ENCODE assay signal across 19 cellular contexts in the genomic region with DNA sequence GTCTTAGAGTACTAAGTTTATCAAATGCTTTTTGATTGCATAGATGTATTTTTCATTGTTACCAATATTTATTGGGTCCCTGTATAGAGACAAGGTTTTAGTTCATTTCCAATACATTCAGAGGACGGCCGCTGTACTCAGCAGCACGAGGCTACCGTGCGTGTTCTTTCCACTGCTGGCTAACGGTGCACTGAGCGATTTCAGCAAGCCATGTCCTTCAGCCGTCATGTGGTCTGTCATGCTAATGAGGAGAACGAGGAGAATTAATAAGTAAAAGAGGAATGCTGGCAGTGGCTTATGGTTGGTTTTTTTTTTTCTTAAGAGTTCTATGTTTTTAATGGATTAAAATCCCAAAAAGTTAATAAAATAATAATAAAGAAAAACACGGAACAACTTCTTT.
DNase-seq lines count a peak whose midpoint lies in the region; ATAC-seq and TF ChIP-seq lines count a peak whose summit lies in the region.
"Had no signal": no experiment of that assay in that cellular context is flagged by ENCODE, and none has a peak within 500 bp of the region (broad histone marks: within the 10 kb centered on the region; RNA-seq: fewer than 3 reads in every experiment).

No MANE protein-coding gene starts in this region.

- peaks cover 5% of the 10 kb centered on the region; the same call in 1 of the 2 replicates for H3K36me3 Mint-ChIP-seq in WTC11

- peaks cover 33% of the 10 kb centered on the region for H3K4me1 Mint-ChIP-seq in WTC11

- no peak for TF ChIP-seq CTCF in WTC11 (IDR thresholded peaks at IDR 0.05)

- H3K9me3 Mint-ChIP-seq in WTC11: 0 out of 2 replicates have a peak, but pooled peaks cover 4% of the 10 kb centered on the region
- H3K9me3 Mint-ChIP-seq: CD4-positive, alpha-beta memory T cell had no signal

- H3K4me3 Mint-ChIP-seq in WTC11: no peak overlapping the region

- DNase-seq in ACHN (peak; percentile 54), WTC11 (ENCODE audit: low spot score) (no peak), hippocampal formation (lab: John Stamatoyannopoulos, UW) (peak; percentile 25 to 61), midbrain (lab: John Stamatoyannopoulos, UW) (peak; percentile 64), NCI-H128 (lab: John Stamatoyannopoulos, UW; ENCODE audit: unreplicated experiment) (no peak), AG20443 (ENCODE audit: low spot score) (no peak)
- DNase-seq: 8988T; Calu3; CD4-positive, alpha-beta memory T cell; GF-D8; HCEC 1CT; IMR-90; NCI-H1436; NCI-H1930; NCI-H524 treated with DMSO at 0.1 percent for 48 hours; RPMI8226; SHP77 treated with DMSO at 0.1 percent for 48 hours had no signal

- peak overlapping the region; percentile 86; the same call in 1 of the 2 replicates for H3K27ac Mint-ChIP-seq in WTC11

- POLR2A ChIA-PET in WTC11 (lab: Charles Lee): no interaction called here

- in situ Hi-C loops in ACHN (cut with HindIII; ENCODE audit: low pct_ligation_motif_present, low pct_unique_long_range_greater_than_20kb, low sequenced_read_pairs): no loop called here

- no peaks in the 10 kb centered on the region for H3K27me3 Mint-ChIP-seq in WTC11 (ENCODE audit: low read depth)
- H3K27me3 Mint-ChIP-seq: CD4-positive, alpha-beta memory T cell had no signal

- ATAC-seq in WTC11: 0 out of 2 replicates have a peak, but pooled peaks have one; percentile 18
- no peak for ATAC-seq in HG03025 (IDR thresholded peaks at IDR 0.05; ENCODE audit: low FRiP score, unreplicated experiment)
- ATAC-seq in HG03521 (IDR thresholded peaks at IDR 0.05; ENCODE audit: unreplicated experiment): no peak

- CTCF ChIA-PET in WTC11 (lab: Charles Lee): no interaction called here

TF ChIP-seq in WTC11, 78 proteins besides CTCF, POLR2A, EP300 and RAD21 (continues in another document):
- TF ChIP-seq, protein P1, sequence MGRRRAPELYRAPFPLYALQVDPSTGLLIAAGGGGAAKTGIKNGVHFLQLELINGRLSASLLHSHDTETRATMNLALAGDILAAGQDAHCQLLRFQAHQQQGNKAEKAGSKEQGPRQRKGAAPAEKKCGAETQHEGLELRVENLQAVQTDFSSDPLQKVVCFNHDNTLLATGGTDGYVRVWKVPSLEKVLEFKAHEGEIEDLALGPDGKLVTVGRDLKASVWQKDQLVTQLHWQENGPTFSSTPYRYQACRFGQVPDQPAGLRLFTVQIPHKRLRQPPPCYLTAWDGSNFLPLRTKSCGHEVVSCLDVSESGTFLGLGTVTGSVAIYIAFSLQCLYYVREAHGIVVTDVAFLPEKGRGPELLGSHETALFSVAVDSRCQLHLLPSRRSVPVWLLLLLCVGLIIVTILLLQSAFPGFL (CRISPR knock-in tag; IDR thresholded peaks at IDR 0.05; ENCODE audit: borderline replicate concordance): no peak
- TF ChIP-seq, protein P2, sequence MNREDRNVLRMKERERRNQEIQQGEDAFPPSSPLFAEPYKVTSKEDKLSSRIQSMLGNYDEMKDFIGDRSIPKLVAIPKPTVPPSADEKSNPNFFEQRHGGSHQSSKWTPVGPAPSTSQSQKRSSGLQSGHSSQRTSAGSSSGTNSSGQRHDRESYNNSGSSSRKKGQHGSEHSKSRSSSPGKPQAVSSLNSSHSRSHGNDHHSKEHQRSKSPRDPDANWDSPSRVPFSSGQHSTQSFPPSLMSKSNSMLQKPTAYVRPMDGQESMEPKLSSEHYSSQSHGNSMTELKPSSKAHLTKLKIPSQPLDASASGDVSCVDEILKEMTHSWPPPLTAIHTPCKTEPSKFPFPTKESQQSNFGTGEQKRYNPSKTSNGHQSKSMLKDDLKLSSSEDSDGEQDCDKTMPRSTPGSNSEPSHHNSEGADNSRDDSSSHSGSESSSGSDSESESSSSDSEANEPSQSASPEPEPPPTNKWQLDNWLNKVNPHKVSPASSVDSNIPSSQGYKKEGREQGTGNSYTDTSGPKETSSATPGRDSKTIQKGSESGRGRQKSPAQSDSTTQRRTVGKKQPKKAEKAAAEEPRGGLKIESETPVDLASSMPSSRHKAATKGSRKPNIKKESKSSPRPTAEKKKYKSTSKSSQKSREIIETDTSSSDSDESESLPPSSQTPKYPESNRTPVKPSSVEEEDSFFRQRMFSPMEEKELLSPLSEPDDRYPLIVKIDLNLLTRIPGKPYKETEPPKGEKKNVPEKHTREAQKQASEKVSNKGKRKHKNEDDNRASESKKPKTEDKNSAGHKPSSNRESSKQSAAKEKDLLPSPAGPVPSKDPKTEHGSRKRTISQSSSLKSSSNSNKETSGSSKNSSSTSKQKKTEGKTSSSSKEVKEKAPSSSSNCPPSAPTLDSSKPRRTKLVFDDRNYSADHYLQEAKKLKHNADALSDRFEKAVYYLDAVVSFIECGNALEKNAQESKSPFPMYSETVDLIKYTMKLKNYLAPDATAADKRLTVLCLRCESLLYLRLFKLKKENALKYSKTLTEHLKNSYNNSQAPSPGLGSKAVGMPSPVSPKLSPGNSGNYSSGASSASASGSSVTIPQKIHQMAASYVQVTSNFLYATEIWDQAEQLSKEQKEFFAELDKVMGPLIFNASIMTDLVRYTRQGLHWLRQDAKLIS (CRISPR knock-in tag; IDR thresholded peaks at IDR 0.05; ENCODE audit: borderline replicate concordance): no peak
- TF ChIP-seq ERG (CRISPR knock-in tag; IDR thresholded peaks at IDR 0.05): no peak
- no peak for TF ChIP-seq ZSCAN18 (CRISPR knock-in tag; IDR thresholded peaks at IDR 0.05)
- TF ChIP-seq SMAD3 (CRISPR knock-in tag; IDR thresholded peaks at IDR 0.05; ENCODE audit: borderline replicate concordance): no peak
- TF ChIP-seq ELF4 (CRISPR knock-in tag; IDR thresholded peaks at IDR 0.05; ENCODE audit: low read depth): no peak
- TF ChIP-seq OVOL2 (CRISPR knock-in tag; IDR thresholded peaks at IDR 0.05; ENCODE audit: borderline replicate concordance): no peak
- no peak for TF ChIP-seq ZNF281 (CRISPR knock-in tag; IDR thresholded peaks at IDR 0.05)
- TF ChIP-seq, protein P3, sequence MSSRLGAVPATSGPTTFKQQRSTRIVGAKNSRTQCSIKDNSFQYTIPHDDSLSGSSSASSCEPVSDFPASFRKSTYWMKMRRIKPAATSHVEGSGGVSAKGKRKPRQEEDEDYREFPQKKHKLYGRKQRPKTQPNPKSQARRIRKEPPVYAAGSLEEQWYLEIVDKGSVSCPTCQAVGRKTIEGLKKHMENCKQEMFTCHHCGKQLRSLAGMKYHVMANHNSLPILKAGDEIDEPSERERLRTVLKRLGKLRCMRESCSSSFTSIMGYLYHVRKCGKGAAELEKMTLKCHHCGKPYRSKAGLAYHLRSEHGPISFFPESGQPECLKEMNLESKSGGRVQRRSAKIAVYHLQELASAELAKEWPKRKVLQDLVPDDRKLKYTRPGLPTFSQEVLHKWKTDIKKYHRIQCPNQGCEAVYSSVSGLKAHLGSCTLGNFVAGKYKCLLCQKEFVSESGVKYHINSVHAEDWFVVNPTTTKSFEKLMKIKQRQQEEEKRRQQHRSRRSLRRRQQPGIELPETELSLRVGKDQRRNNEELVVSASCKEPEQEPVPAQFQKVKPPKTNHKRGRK (CRISPR knock-in tag; IDR thresholded peaks at IDR 0.05; ENCODE audit: borderline replicate concordance): no peak
- no peak for TF ChIP-seq JAZF1 (CRISPR knock-in tag; IDR thresholded peaks at IDR 0.05)
- no peak for TF ChIP-seq RELA (CRISPR knock-in tag; IDR thresholded peaks at IDR 0.05; ENCODE audit: borderline replicate concordance)

Comparison
In these comparisons a context has a peak if more than half of its experiments do, and no peak if none do; other contexts are left out.
1. DNase-seq: peak in ACHN (single experiment), hippocampal formation (2 of 2) and midbrain (single experiment); none in WTC11 (single experiment), NCI-H128 (single experiment) and AG20443 (single experiment).